In genomic region chr7:25860882-25861228, GRCh38 we compare ENCODE assay signal across 18 cellular contexts.
DNase-seq lines count a peak whose midpoint lies in the region; ATAC-seq and TF ChIP-seq lines count a peak whose summit lies in the region.
"Had no signal": no experiment of that assay in that cellular context is flagged by ENCODE, and none has a peak within 500 bp of the region (broad histone marks: within the 10 kb centered on the region; RNA-seq: fewer than 3 reads in every experiment).

No MANE protein-coding gene starts in this region.

- BruUV-seq in IMR-90 (replicated peaks; lab: Mats Ljungman, UMichigan): no TSS peak

- no peak overlapping the region for H2BK120ac ChIP-seq in IMR-90 (ENCODE audit: low read depth, low read length)
- no peak overlapping the region for H2BK120ac ChIP-seq in trophoblast cell (ENCODE audit: insufficient read depth, low read length, poor library complexity)

- no peak overlapping the region for H3K9ac ChIP-seq in IMR-90 (ENCODE audit: low read depth, low read length)
- H3K9ac ChIP-seq in trophoblast cell (ENCODE audit: low read length): no peak overlapping the region

- H4K8ac ChIP-seq in IMR-90 (ENCODE audit: low read depth in 2 of 2, low read length in 2 of 2): no peak overlapping the region
- H4K8ac ChIP-seq in trophoblast cell (ENCODE audit: low read depth, low read length): no peak overlapping the region

- no peaks in the 10 kb centered on the region for H4K20me1 ChIP-seq in IMR-90 (ENCODE audit: insufficient read depth, low read length)

- H3K23ac ChIP-seq in IMR-90 (ENCODE audit: low read depth, low read length) (no peak overlapping the region), trophoblast cell (ENCODE audit: low read length) (no peak overlapping the region)

- CTCF ChIA-PET in activated CD8-positive, alpha-beta T cell treated with anti-CD3 and anti-CD28 coated beads, Interleukin-2, amount 10 ng/mL, durations not matched to agents 7 days and 5 days (lab: Charles Lee): no interaction called here
- CTCF ChIA-PET in activated CD8-positive, alpha-beta T cell treated with anti-CD3 and anti-CD28 coated beads for 36 hours (lab: Charles Lee): interaction anchor here (1.4 to 2.7 kb wide), 2 partner anchors 9 to 32 kb away, joined by 5 to 12 read pairs; no protein-coding TSS in a partner anchor
- CTCF ChIA-PET in IMR-90 (lab: Yijun Ruan, JAX): no interaction called here

- H3K9me1 ChIP-seq in IMR-90 (ENCODE audit: insufficient read depth, low read length): peaks cover 4% of the 10 kb centered on the region; the same call in 1 of the 2 replicates

- TF ChIP-seq POLR2A in IMR-90 (IDR thresholded peaks at IDR 0.05; ENCODE audit: low read depth, low read length): no peak

- no peaks in the 10 kb centered on the region for H3K79me1 ChIP-seq in IMR-90 (ENCODE audit: low read depth in 1 of 2, low read length in 2 of 2)
- H3K79me1 ChIP-seq in trophoblast cell (ENCODE audit: low read length): peaks cover 20% of the 10 kb centered on the region

- H2AK5ac ChIP-seq in IMR-90 (ENCODE audit: low read depth, low read length) (no peak overlapping the region), trophoblast cell (ENCODE audit: low read length) (no peak overlapping the region)

- H3K4ac ChIP-seq in IMR-90 (ENCODE audit: low read depth, low read length) (no peak overlapping the region), trophoblast cell (ENCODE audit: low read depth, low read length) (no peak overlapping the region)

- in situ Hi-C loops in IMR-90 (cut with MboI; ENCODE audit: low sequenced_read_pairs): loop anchor here (5.0 kb wide), 1 partner anchor 1241 kb away; the partner anchor contains the start of gene HOXA2

- no peak overlapping the region for H2BK12ac ChIP-seq in trophoblast cell (ENCODE audit: low read length)

- H3K4me1 Mint-ChIP-seq in activated CD8-positive, alpha-beta T cell treated with anti-CD3 and anti-CD28 coated beads, Interleukin-2, amount 10 ng/mL, durations not matched to agents 7 days and 5 days (ENCODE audit: low read depth): peaks cover 47% of the 10 kb centered on the region
- H3K4me1 Mint-ChIP-seq in activated CD8-positive, alpha-beta T cell treated with anti-CD3 and anti-CD28 coated beads for 36 hours (ENCODE audit: low read depth): peaks cover 24% of the 10 kb centered on the region
- peaks cover 46% of the 10 kb centered on the region for H3K4me1 Mint-ChIP-seq in activated T-helper 1 cell treated with anti-CD3 and anti-CD28 coated beads, Interleukin-12 subunit alpha, Interleukin-12 subunit beta, Interleukin-2, Interleukin-4 antibody, amounts not matched to agents 30 ng/mL and 10 ng/mL and 1 ng/mL, durations not matched to agents 14 hours and 24 hours and 36 hours (ENCODE audit: low read depth)

- peak overlapping the region; percentile 8 for H3K4me3 Mint-ChIP-seq in activated CD8-positive, alpha-beta T cell treated with anti-CD3 and anti-CD28 coated beads, Interleukin-2, amount 10 ng/mL, durations not matched to agents 7 days and 5 days
- no peak overlapping the region for H3K4me3 Mint-ChIP-seq in activated CD8-positive, alpha-beta T cell treated with anti-CD3 and anti-CD28 coated beads for 36 hours
- H3K4me3 Mint-ChIP-seq in activated T-helper 1 cell treated with anti-CD3 and anti-CD28 coated beads, Interleukin-12 subunit alpha, Interleukin-12 subunit beta, Interleukin-2, Interleukin-4 antibody, amounts not matched to agents 30 ng/mL and 10 ng/mL and 1 ng/mL, durations not matched to agents 14 hours and 24 hours and 36 hours: peak overlapping the region; percentile 61
- H3K4me3 Mint-ChIP-seq: dendritic cell treated with granulocyte-macrophage colony-stimulating factor and Interleukin-4, amounts not matched to agents 40 ng/mL and 50 ng/mL, for 4 days had no signal

- H2BK5ac ChIP-seq in IMR-90 (ENCODE audit: low read depth, low read length, poor library complexity, severe bottlenecking) (no peak overlapping the region), trophoblast cell (ENCODE audit: low read depth, low read length, poor library complexity) (no peak overlapping the region)

- no peaks in the 10 kb centered on the region for H3K36me3 ChIP-seq in IMR-90 (ENCODE audit: control insufficient read depth, insufficient read depth, low read length)
- no peaks in the 10 kb centered on the region for H3K36me3 ChIP-seq in trophoblast cell (ENCODE audit: control insufficient read depth in 1 of 2, insufficient read depth in 2 of 2, low read length in 2 of 2)
- H3K36me3 ChIP-seq: brain microvascular endothelial cell, gastroesophageal sphincter had no signal

- H3K27me3 Mint-ChIP-seq in activated CD8-positive, alpha-beta T cell treated with anti-CD3 and anti-CD28 coated beads, Interleukin-2, amount 10 ng/mL, durations not matched to agents 7 days and 5 days (ENCODE audit: low read depth): peaks cover 59% of the 10 kb centered on the region
- H3K27me3 Mint-ChIP-seq in activated CD8-positive, alpha-beta T cell treated with anti-CD3 and anti-CD28 coated beads for 36 hours: peaks cover 35% of the 10 kb centered on the region
- peaks cover 48% of the 10 kb centered on the region for H3K27me3 Mint-ChIP-seq in activated T-helper 1 cell treated with anti-CD3 and anti-CD28 coated beads, Interleukin-12 subunit alpha, Interleukin-12 subunit beta, Interleukin-2, Interleukin-4 antibody, amounts not matched to agents 30 ng/mL and 10 ng/mL and 1 ng/mL, durations not matched to agents 14 hours and 24 hours and 36 hours (ENCODE audit: insufficient read depth)

- H3K4me2 ChIP-seq in IMR-90 (ENCODE audit: low read depth, low read length) (no peak overlapping the region), trophoblast cell (ENCODE audit: low read length) (peak overlapping the region; percentile 35)

- H3K4me3 ChIP-seq in IMR-90 (ENCODE audit: insufficient read depth, low read depth, low read length) (no peak overlapping the region), trophoblast cell (ENCODE audit: low read depth, low read length) (no peak overlapping the region)
- H3K4me3 ChIP-seq: gastroesophageal sphincter had no signal

- H4K12ac ChIP-seq in trophoblast cell (ENCODE audit: low read depth, low read length): no peak overlapping the region

- intact Hi-C loops in activated CD8-positive, alpha-beta T cell treated with anti-CD3 and anti-CD28 coated beads for 36 hours (cut with micrococcal nuclease): no loop called here
- intact Hi-C loops in IMR-90 (cut with micrococcal nuclease): loop anchor here (10.0 kb wide), 1 partner anchor 994 kb away; no protein-coding TSS in a partner anchor
- intact Hi-C loops in activated T-helper 1 cell treated with anti-CD3 and anti-CD28 coated beads, Interleukin-12 subunit alpha, Interleukin-12 subunit beta, Interleukin-2, Interleukin-4 antibody, amounts not matched to agents 30 ng/mL and 10 ng/mL and 1 ng/mL, durations not matched to agents 14 hours and 24 hours and 36 hours (cut with micrococcal nuclease): loop anchor here (2.0 to 10.0 kb wide), 7 partner anchors 514 to 1876 kb away; partner anchors contain the start of genes GSDME, NPY and OSBPL3

- H3K4me1 ChIP-seq in IMR-90 (ENCODE audit: control insufficient read depth, insufficient read depth, low read length): no peaks in the 10 kb centered on the region
- peaks cover 8 to 16% of the 10 kb centered on the region in 2 experiments for H3K4me1 ChIP-seq in trophoblast cell (ENCODE audit: control insufficient read depth in 1 of 2, insufficient read depth in 2 of 2, low read length in 2 of 2)

- no peak overlapping the region for H2AK9ac ChIP-seq in IMR-90 (replicated peaks; ENCODE audit: low read depth, low read length, poor library complexity)

- DNase-seq in activated CD8-positive, alpha-beta T cell treated with anti-CD3 and anti-CD28 coated beads, Interleukin-2, amount 10 ng/mL, durations not matched to agents 7 days and 5 days: no peak
- DNase-seq in activated CD8-positive, alpha-beta T cell treated with anti-CD3 and anti-CD28 coated beads for 36 hours: no peak
- DNase-seq in IMR-90: no peak
- DNase-seq in activated T-helper 1 cell treated with anti-CD3 and anti-CD28 coated beads, Interleukin-12 subunit alpha, Interleukin-12 subunit beta, Interleukin-2, Interleukin-4 antibody, amounts not matched to agents 30 ng/mL and 10 ng/mL and 1 ng/mL, durations not matched to agents 14 hours and 24 hours and 36 hours (ENCODE audit: low spot score): no peak
- no peak for DNase-seq in trophoblast cell
- no peak for DNase-seq in NCI-H2196 treated with DMSO at 0.1 percent for 48 hours (lab: John Stamatoyannopoulos, UW; ENCODE audit: unreplicated experiment)
- DNase-seq in NCI-H1105 treated with DMSO at 0.1 percent for 48 hours (lab: John Stamatoyannopoulos, UW): no peak
- no peak for DNase-seq in GM03348 (ENCODE audit: low spot score)
- DNase-seq: activated naive CD8-positive, alpha-beta T cell treated with anti-CD3 and anti-CD28 coated beads for 36 hours; brain microvascular endothelial cell; NCI-H1105; SHP77 treated with DMSO at 0.1 percent for 48 hours; stimulated activated CD4-positive, alpha-beta T cell treated with anti-CD3 and anti-CD28 coated beads, Interleukin-4, amount 100 ng/mL, for 1 hour; substantia nigra; T-helper 9 cell had no signal

- no peak overlapping the region for H3K27ac Mint-ChIP-seq in activated CD8-positive, alpha-beta T cell treated with anti-CD3 and anti-CD28 coated beads, Interleukin-2, amount 10 ng/mL, durations not matched to agents 7 days and 5 days
- H3K27ac Mint-ChIP-seq in activated CD8-positive, alpha-beta T cell treated with anti-CD3 and anti-CD28 coated beads for 36 hours: no peak overlapping the region
- peak overlapping the region; percentile 67 for H3K27ac Mint-ChIP-seq in activated T-helper 1 cell treated with anti-CD3 and anti-CD28 coated beads, Interleukin-12 subunit alpha, Interleukin-12 subunit beta, Interleukin-2, Interleukin-4 antibody, amounts not matched to agents 30 ng/mL and 10 ng/mL and 1 ng/mL, durations not matched to agents 14 hours and 24 hours and 36 hours
- H3K27ac Mint-ChIP-seq: activated naive CD8-positive, alpha-beta T cell treated with anti-CD3 and anti-CD28 coated beads for 36 hours; dendritic cell treated with granulocyte-macrophage colony-stimulating factor and Interleukin-4, amounts not matched to agents 40 ng/mL and 50 ng/mL, for 4 days had no signal

- POLR2A ChIA-PET in activated CD8-positive, alpha-beta T cell treated with anti-CD3 and anti-CD28 coated beads, Interleukin-2, amount 10 ng/mL, durations not matched to agents 7 days and 5 days (lab: Charles Lee): no interaction called here
- POLR2A ChIA-PET in activated CD8-positive, alpha-beta T cell treated with anti-CD3 and anti-CD28 coated beads for 36 hours (lab: Charles Lee): interaction anchor here (0.6 kb wide), 1 partner anchor 8 kb away, joined by 3 read pairs; no protein-coding TSS in a partner anchor
- POLR2A ChIA-PET in IMR-90 (lab: Charles Lee; ENCODE audit: unreplicated experiment): no interaction called here

- H3K14ac ChIP-seq in IMR-90 (replicated peaks; ENCODE audit: low read depth, low read length): no peak overlapping the region
- H3K14ac ChIP-seq in trophoblast cell (ENCODE audit: low read length): no peak overlapping the region

- no peaks in the 10 kb centered on the region for H3K9me3 ChIP-seq in IMR-90 (ENCODE audit: control insufficient read depth, insufficient read depth, low read length)
- H3K9me3 ChIP-seq in trophoblast cell (ENCODE audit: insufficient read depth, low read depth, low read length): no peaks in the 10 kb centered on the region

- peaks cover 5% of the 10 kb centered on the region; the same call in 1 of the 2 replicates for H3K27me3 ChIP-seq in IMR-90 (ENCODE audit: control insufficient read depth, insufficient read depth, low read length)
- peaks cover 15% of the 10 kb centered on the region for H3K27me3 ChIP-seq in trophoblast cell (ENCODE audit: insufficient read depth, low read length)

- no peak overlapping the region for H2BK15ac ChIP-seq in IMR-90 (ENCODE audit: low read depth, low read length)

- H3K9me3 Mint-ChIP-seq in activated CD8-positive, alpha-beta T cell treated with anti-CD3 and anti-CD28 coated beads, Interleukin-2, amount 10 ng/mL, durations not matched to agents 7 days and 5 days (ENCODE audit: insufficient read depth): peaks cover 23% of the 10 kb centered on the region
- peaks cover 7% of the 10 kb centered on the region for H3K9me3 Mint-ChIP-seq in activated CD8-positive, alpha-beta T cell treated with anti-CD3 and anti-CD28 coated beads for 36 hours
- peaks cover 10% of the 10 kb centered on the region for H3K9me3 Mint-ChIP-seq in activated T-helper 1 cell treated with anti-CD3 and anti-CD28 coated beads, Interleukin-12 subunit alpha, Interleukin-12 subunit beta, Interleukin-2, Interleukin-4 antibody, amounts not matched to agents 30 ng/mL and 10 ng/mL and 1 ng/mL, durations not matched to agents 14 hours and 24 hours and 36 hours
- H3K9me3 Mint-ChIP-seq: dendritic cell treated with granulocyte-macrophage colony-stimulating factor and Interleukin-4, amounts not matched to agents 40 ng/mL and 50 ng/mL, for 4 days had no signal

- no peak overlapping the region for H3K56ac ChIP-seq in IMR-90 (ENCODE audit: extremely low read depth, insufficient read depth, low read length)

- H4K5ac ChIP-seq in IMR-90 (ENCODE audit: low read depth, low read length): no peak overlapping the region

- no peak overlapping the region for H3K18ac ChIP-seq in IMR-90 (ENCODE audit: low read depth, low read length)
- no peak overlapping the region for H3K18ac ChIP-seq in trophoblast cell (ENCODE audit: low read length)

- H3K36me3 Mint-ChIP-seq in activated CD8-positive, alpha-beta T cell treated with anti-CD3 and anti-CD28 coated beads, Interleukin-2, amount 10 ng/mL, durations not matched to agents 7 days and 5 days (ENCODE audit: low read depth): peaks cover 17% of the 10 kb centered on the region
- peaks cover 4% of the 10 kb centered on the region for H3K36me3 Mint-ChIP-seq in activated CD8-positive, alpha-beta T cell treated with anti-CD3 and anti-CD28 coated beads for 36 hours (ENCODE audit: low read depth)
- H3K36me3 Mint-ChIP-seq in activated T-helper 1 cell treated with anti-CD3 and anti-CD28 coated beads, Interleukin-12 subunit alpha, Interleukin-12 subunit beta, Interleukin-2, Interleukin-4 antibody, amounts not matched to agents 30 ng/mL and 10 ng/mL and 1 ng/mL, durations not matched to agents 14 hours and 24 hours and 36 hours (ENCODE audit: low read depth): peaks cover 6% of the 10 kb centered on the region

- no peak overlapping the region for H3K27ac ChIP-seq in IMR-90 (ENCODE audit: insufficient read depth, low read length)
- no peak overlapping the region for H3K27ac ChIP-seq in trophoblast cell (ENCODE audit: low read depth, low read length)
- H3K27ac ChIP-seq: brain microvascular endothelial cell, gastroesophageal sphincter had no signal

- ATAC-seq in activated CD8-positive, alpha-beta T cell treated with anti-CD3 and anti-CD28 coated beads, Interleukin-2, amount 10 ng/mL, durations not matched to agents 7 days and 5 days: no peak
- ATAC-seq in activated CD8-positive, alpha-beta T cell treated with anti-CD3 and anti-CD28 coated beads for 36 hours: no peak
- ATAC-seq in IMR-90 (ENCODE audit: low read depth): no peak
- ATAC-seq: activated CD4-positive, CD25-positive, alpha-beta regulatory T cell treated with anti-CD3 and anti-CD28 coated beads, Interleukin-2, amount 50 U/mL, for 24 hours; gastroesophageal sphincter had no signal

- TF ChIP-seq CTCF in activated CD8-positive, alpha-beta T cell treated with anti-CD3 and anti-CD28 coated beads for 36 hours (IDR thresholded peaks at IDR 0.05): no peak
- TF ChIP-seq CTCF in IMR-90 (conservative IDR thresholded peaks at IDR 0.05; ENCODE audit: low read depth, low read length): no peak

- no peak overlapping the region for H2BK20ac ChIP-seq in IMR-90 (ENCODE audit: low read depth, low read length)

- dilution Hi-C loops in IMR-90 (cut with HindIII; ENCODE audit: low sequenced_read_pairs, unreplicated experiment): no loop called here

- TF ChIP-seq RAD21 in IMR-90 (IDR thresholded peaks at IDR 0.05; ENCODE audit: low read length): no peak

- H2AFZ ChIP-seq in IMR-90 (replicated peaks; ENCODE audit: low read length, poor library complexity) (peak overlapping the region; percentile 84), trophoblast cell (ENCODE audit: insufficient read depth, low read length, poor library complexity) (no peak overlapping the region)

- no CpG with 5 or more reads among the region's 10 CpGs for WGBS in IMR-90 (ENCODE audit: extremely low coverage in 2 of 2, insufficient read length in 1 of 2), 2 experiments
- WGBS in trophoblast cell (ENCODE audit: extremely low coverage, insufficient coverage, insufficient read length): no CpG with 5 or more reads among the region's 10 CpGs

- H4K91ac ChIP-seq in IMR-90 (ENCODE audit: insufficient read depth, low read depth, low read length) (no peak overlapping the region), trophoblast cell (ENCODE audit: low read depth, low read length) (no peak overlapping the region)

- peaks cover 5% of the 10 kb centered on the region for H3K79me2 ChIP-seq in trophoblast cell (ENCODE audit: control insufficient read depth, insufficient read depth, low read length, poor library complexity)
